ENCODE assay signal across 20 cellular contexts in genomic region chr13:113324336-113324882, GRCh38. TPM values are rescaled to one million over a fixed set of nuclear protein-coding genes. Genes with fewer than 3 reads are reported as not detected.
"Had no signal": no experiment of that assay in that cellular context is flagged by ENCODE, and none has a peak within 500 bp of the region (broad histone marks: within the 10 kb centered on the region; RNA-seq: fewer than 3 reads in every experiment).

No MANE protein-coding gene starts in this region.

- H3K27ac ChIP-seq: lower lobe of right lung, ovary, skin epidermis, spleen, thoracic aorta, tibial nerve, upper lobe of left lung had no signal

- H3K4me3 ChIP-seq: dorsolateral prefrontal cortex, lower lobe of right lung, ovary, skin epidermis, spleen, thoracic aorta, tibial nerve, upper lobe of left lung had no signal

- H3K27me3 ChIP-seq: dorsolateral prefrontal cortex, ovary, spleen, tibial nerve, upper lobe of left lung had no signal

- H3K4me1 ChIP-seq: lower lobe of right lung, spleen, tibial nerve, upper lobe of left lung had no signal

- FAIRE-seq: colon, frontal cortex, keratinocyte, urothelium cell line had no signal

- DNase-seq: cerebellar nuclear complex; dorsolateral prefrontal cortex; effector CD4-positive, alpha-beta T cell; left ventricle myocardium superior; lower lobe of right lung; naive thymus-derived CD8-positive, alpha-beta T cell; nephron progenitor cell; ovary; spleen; stimulated activated CD4-positive, alpha-beta T cell treated with anti-CD3 and anti-CD28 coated beads, Interleukin-4, amount 100 ng/mL, for 4 hours; upper lobe of left lung had no signal

- H3K36me3 ChIP-seq: ovary had no signal

- ATAC-seq: left ventricle myocardium superior had no signal

- H3K9me3 ChIP-seq: lower lobe of right lung, ovary, spleen, thoracic aorta, tibial nerve, upper lobe of left lung had no signal

RNA-seq across cellular contexts. Expression of gene GRTP1, which starts 39.5 kb away (rescaled TPM):
- total RNA-seq: glomerular endothelial cell; myocyte; naive thymus-derived CD8-positive, alpha-beta T cell had no signal
- polyA plus RNA-seq: naive thymus-derived CD8-positive, alpha-beta T cell had no signal
